In the genomic region with DNA sequence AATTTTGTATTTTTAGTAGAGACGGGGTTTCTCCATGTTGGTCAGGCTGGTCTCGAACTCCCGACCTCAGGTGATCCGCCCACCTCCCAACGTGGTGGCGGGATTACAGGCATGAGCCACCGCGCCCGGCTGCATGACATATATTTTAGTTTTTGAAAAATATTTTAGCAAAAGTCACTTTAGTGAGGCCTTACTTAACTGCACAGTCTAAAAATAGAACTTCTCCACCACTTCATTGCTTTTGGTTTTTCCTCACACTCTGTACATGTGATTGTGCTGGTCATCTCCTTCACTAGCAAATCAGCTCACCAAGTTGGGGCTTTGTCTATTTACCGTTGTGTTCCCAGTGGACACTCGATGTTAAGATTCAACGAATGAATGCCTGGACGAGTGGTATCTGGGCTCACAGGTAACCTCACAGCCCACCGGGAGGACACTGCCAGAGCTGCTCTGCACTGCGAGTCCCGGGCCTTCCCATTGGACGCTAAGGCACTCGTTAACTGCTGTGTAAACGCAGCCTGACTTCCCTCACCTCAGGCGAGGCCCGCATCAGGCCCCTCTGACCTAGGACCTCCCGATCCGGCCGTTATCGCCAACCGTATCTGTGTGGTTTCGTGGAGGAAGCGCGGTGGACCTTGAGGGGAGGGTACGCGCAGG, we compare ENCODE assay signal across 8 cellular contexts. TPM values are rescaled to one million over a fixed set of nuclear protein-coding genes. Genes with fewer than 3 reads are reported as not detected.
DNase-seq lines count a peak whose midpoint lies in the region; ATAC-seq, FAIRE-seq and TF ChIP-seq lines count a peak whose summit lies in the region.

No MANE protein-coding gene starts in this region.

- H3K27me3 ChIP-seq in KMS-11 (ENCODE audit: insufficient read depth, low read depth) = no peaks in the 10 kb centered on the region
- no peaks in the 10 kb centered on the region for H3K27me3 ChIP-seq in ascending aorta
- H3K27me3 ChIP-seq in right cardiac atrium (ENCODE audit: control insufficient read depth, insufficient read depth) = no peaks in the 10 kb centered on the region

- H3K27ac ChIP-seq in KMS-11 = peak overlapping the region; percentile 73
- peak overlapping the region; percentile 97 to 99 for H3K27ac ChIP-seq in ascending aorta
- H3K27ac ChIP-seq in right cardiac atrium (ENCODE audit: low read length) = peak overlapping the region; percentile 98

- H3K9ac ChIP-seq in KMS-11 = peak overlapping the region; percentile 64

- H3K4me3 ChIP-seq in KMS-11 (IDR thresholded peaks at IDR 0.05; ENCODE audit: insufficient read depth, low read depth, low read length) = peak overlapping the region; percentile 98
- H3K4me3 ChIP-seq in ascending aorta = peak overlapping the region; percentile 70 to 79
- H3K4me3 ChIP-seq in right cardiac atrium (ENCODE audit: low read length) = peak overlapping the region; percentile 74

- peak overlapping the region; percentile 85 for H2AFZ ChIP-seq in KMS-11 (ENCODE audit: low read depth)

- H3K4me1 ChIP-seq in KMS-11 (ENCODE audit: low read depth, poor library complexity, severe bottlenecking) (peaks cover 25% of the 10 kb centered on the region), ascending aorta (no peaks in the 10 kb centered on the region), right cardiac atrium (ENCODE audit: control insufficient read depth, insufficient read depth, low read length) (no peaks in the 10 kb centered on the region)

- peak; percentile 71 to 80 for ATAC-seq in right cardiac atrium

- H3K4me2 ChIP-seq in KMS-11 = peak overlapping the region; percentile 74; the same call in 1 of the 2 replicates

- peak; percentile 38 for DNase-seq in GM04503 (ENCODE audit: low read depth)
- DNase-seq in H4 (ENCODE audit: low spot score) = peak; percentile 72
- peak; percentile 60 for DNase-seq in SHP77 treated with DMSO at 0.1 percent for 48 hours (lab: John Stamatoyannopoulos, UW)
- DNase-seq in ascending aorta (ENCODE audit: low spot score in 2 of 2) = peak in 1 of 2 donors; percentile 78
- DNase-seq in right cardiac atrium = peak; percentile 54 to 78 (median 76)
- peak; percentile 34 for DNase-seq in putamen (ENCODE audit: low spot score)
- no peak for DNase-seq in D721Med (ENCODE audit: insufficient read length, low spot score)

- H4K20me1 ChIP-seq in KMS-11 (ENCODE audit: insufficient read depth) = no peaks in the 10 kb centered on the region

- TF ChIP-seq CTCF in KMS-11 (conservative IDR thresholded peaks at IDR 0.05; ENCODE audit: low read depth, low read length) (no peak), ascending aorta (IDR thresholded peaks at IDR 0.05) (no peak), D721Med (IDR thresholded peaks at IDR 0.05; ENCODE audit: insufficient read depth, missing control alignments) (no peak)

- no peaks in the 10 kb centered on the region for H3K9me3 ChIP-seq in ascending aorta
- no peaks in the 10 kb centered on the region for H3K9me3 ChIP-seq in right cardiac atrium (ENCODE audit: control insufficient read depth, low read length)

- H3K36me3 ChIP-seq in KMS-11 (ENCODE audit: insufficient read depth) (no peaks in the 10 kb centered on the region), ascending aorta (no peaks in the 10 kb centered on the region)

- intact Hi-C loops in ascending aorta (cut with DNase I) = loop anchor here (1.0 kb wide), 5 partner anchors 10 to 47 kb away; a partner anchor contains a TSS
- intact Hi-C loops in right cardiac atrium (cut with DNase I) = no loop called here

- no peaks in the 10 kb centered on the region for H3K79me2 ChIP-seq in KMS-11 (ENCODE audit: insufficient read depth, low read depth)

- WGBS in right cardiac atrium = 2% methylated on average over 31 of the region's 31 CpGs

- no peak for FAIRE-seq in D721Med (lab: Jason Lieb, UNC)

RNA-seq across cellular contexts. Expression of a gene that starts 14.0 kb away (rescaled TPM):
- 5.2 and 5.3 TPM in 2 replicates for total RNA-seq in H4 (2014; rRNA removed; shearing (Covaris generic))
- 13.8 TPM for total RNA-seq in ascending aorta
- total RNA-seq in right cardiac atrium = 10 to 100 TPM; 12.8 to 27.2 (median 19.6) TPM
- 24.4 TPM for polyA plus RNA-seq in right cardiac atrium

RNA-seq across cellular contexts. Expression of a gene that starts 33.2 kb away (rescaled TPM):
- 8.3 and 9.6 TPM in 2 replicates for total RNA-seq in H4 (2014; rRNA removed; shearing (Covaris generic))
- total RNA-seq in ascending aorta (0.53 TPM), right cardiac atrium (1 to 10 TPM; 2.6 to 3.8 (median 2.7) TPM)
- polyA plus RNA-seq in right cardiac atrium = 2.9 TPM

RNA-seq across cellular contexts. Expression of a gene that starts 34.9 kb away (rescaled TPM):
- total RNA-seq in H4 (2014; rRNA removed; shearing (Covaris generic)) = 14.4 and 14.7 TPM in 2 replicates
- total RNA-seq in ascending aorta = 30.9 TPM
- 10 to 100 TPM; 34.6 to 52.7 (median 40.5) TPM for total RNA-seq in right cardiac atrium
- polyA plus RNA-seq in right cardiac atrium = 29.3 TPM

RNA-seq across cellular contexts. Expression of a gene that starts 47.2 kb away (rescaled TPM):
- 9.1 and 10.0 TPM in 2 replicates for total RNA-seq in H4 (2014; rRNA removed; shearing (Covaris generic))
- total RNA-seq in ascending aorta = 15.9 TPM
- total RNA-seq in right cardiac atrium = 10 to 100 TPM; 15.3 to 20.8 (median 18.0) TPM
- 18.0 TPM for polyA plus RNA-seq in right cardiac atrium
